7 cellular contexts compared by ENCODE assay signal in genomic region chrX:53421772-53422090, GRCh38. TPM values are rescaled to one million over a fixed set of nuclear protein-coding genes. Genes with fewer than 3 reads are reported as not detected.
DNase-seq lines count a peak whose midpoint lies in the region; ATAC-seq and TF ChIP-seq lines count a peak whose summit lies in the region.

No MANE protein-coding gene starts in this region.

- TF ChIP-seq POLR2A in HCT116 (IDR thresholded peaks at IDR 0.05; ENCODE audit: borderline replicate concordance, extremely low read depth, insufficient read depth, insufficient read length), result no peak

- H3K4me3 ChIP-seq in HCT116 (replicated peaks in 1 of 2; ENCODE audit: low read depth in 1 of 2, low read length in 2 of 2) (peak overlapping the region; percentile 73 to 85), ectodermal cell (ENCODE audit: insufficient read depth, low read depth, low read length) (peak overlapping the region; percentile 78)

- no peaks in the 10 kb centered on the region for H3K9me2 ChIP-seq in HCT116 (ENCODE audit: insufficient read depth)

- H3K79me2 ChIP-seq in HCT116 (ENCODE audit: insufficient read depth, low read length), result peaks cover 52% of the 10 kb centered on the region

- H3K4me3 Mint-ChIP-seq in nephron, result peak overlapping the region; percentile 91 to 97 (median 93)

- intact Hi-C loops in HCT116 (cut with micrococcal nuclease), result no loop called here

- DNase-seq in HCT116 (ENCODE audit: low read depth, low spot score) (no peak), NCI-H226 (peak; percentile 7), NAMALWA (ENCODE audit: low spot score) (no peak), KBM-7 (no peak)

- no peaks in the 10 kb centered on the region for H3K27me3 ChIP-seq in HCT116 (ENCODE audit: insufficient read depth, low read length)
- no peaks in the 10 kb centered on the region for H3K27me3 ChIP-seq in ectodermal cell (ENCODE audit: control insufficient read depth, insufficient read depth, low read length, poor library complexity, severe bottlenecking)

- H4K20me1 ChIP-seq in HCT116 (ENCODE audit: insufficient read depth), result no peaks in the 10 kb centered on the region

- peak overlapping the region; percentile 92 to 97 (median 96) for H3K27ac Mint-ChIP-seq in nephron

- TF ChIP-seq RAD21 in HCT116 (IDR thresholded peaks at IDR 0.05; ENCODE audit: low read depth), result no peak

- POLR2A ChIA-PET in HCT116 (lab: Charles Lee), result interaction anchor here (1.0 to 1.9 kb wide), 6 partner anchors 9 to 262 kb away, joined by 3 to 11 read pairs (median 4); no protein-coding TSS in a partner anchor

- H3K4me2 ChIP-seq in HCT116 (ENCODE audit: low read length), result peak overlapping the region; percentile 87

- TF ChIP-seq CTCF in HCT116 (IDR thresholded peaks at IDR 0.05 in 2 of 3, conservative IDR thresholded peaks at IDR 0.05 in 1 of 3; ENCODE audit: borderline replicate concordance in 1 of 3, insufficient read depth in 1 of 3, low read depth in 2 of 3, low read length in 2 of 3) (no peak), nephron (IDR thresholded peaks at IDR 0.05; ENCODE audit: unreplicated experiment in 3 of 3) (no peak)

- H3K4me1 Mint-ChIP-seq in nephron, result peaks cover 11% of the 10 kb centered on the region

- H3K9me3 Mint-ChIP-seq in nephron, result peaks cover 16% of the 10 kb centered on the region

- H2AFZ ChIP-seq in HCT116 (ENCODE audit: low read depth, low read length, poor library complexity, severe bottlenecking), result no peak overlapping the region

- peaks cover 8% of the 10 kb centered on the region for H3K36me3 Mint-ChIP-seq in nephron (ENCODE audit: low read depth)

- H3K36me3 ChIP-seq in HCT116 (ENCODE audit: control insufficient read depth in 1 of 2, insufficient read depth in 2 of 2, low read length in 2 of 2) (no peaks in the 10 kb centered on the region), ectodermal cell (ENCODE audit: control insufficient read depth, insufficient read depth, low read length) (no peaks in the 10 kb centered on the region)

- WGBS in ectodermal cell, 2 experiments, result 0 to 1% methylated on average over 15 of the region's 15 CpGs

- peak overlapping the region; percentile 89 for H3K9ac ChIP-seq in HCT116 (ENCODE audit: low read length)

- in situ Hi-C loops in KBM-7 (cut with MboI; ENCODE audit: low pct_unique_long_range_greater_than_20kb, low sequenced_read_pairs), result no loop called here

- RAD21 ChIA-PET in HCT116 (lab: Charles Lee; ENCODE audit: low non-redundant PET in 1 of 2, low total read pairs in 2 of 2, uncharacterized antibody in 2 of 2, unreplicated experiment in 2 of 2), result no interaction called here

- ATAC-seq in GM18858 (IDR thresholded peaks at IDR 0.05; ENCODE audit: unreplicated experiment), result peak; percentile 9
- ATAC-seq in HCT116, result peak; percentile 21

- CTCF ChIA-PET in HCT116 (lab: Charles Lee), result interaction anchor here (0.8 to 1.8 kb wide), 3 partner anchors 8 to 109 kb away, joined by 3 to 5 read pairs (median 4); no protein-coding TSS in a partner anchor

- no peaks in the 10 kb centered on the region for H3K9me3 ChIP-seq in HCT116 (ENCODE audit: control insufficient read depth in 1 of 2, insufficient read depth in 1 of 2, low read depth in 1 of 2, low read length in 2 of 2)
- no peaks in the 10 kb centered on the region for H3K9me3 ChIP-seq in ectodermal cell (ENCODE audit: control insufficient read depth, low read length)

- H3K27ac ChIP-seq in HCT116 (ENCODE audit: low read depth, low read length) (peak overlapping the region; percentile 92), ectodermal cell (ENCODE audit: insufficient read depth, low read depth, low read length, poor library complexity, severe bottlenecking) (peak overlapping the region; percentile 89)

- BruUV-seq in HCT116 (replicated peaks; lab: Mats Ljungman, UMichigan), result no TSS peak

- H3K27me3 Mint-ChIP-seq in nephron (ENCODE audit: low read depth), result no peaks in the 10 kb centered on the region

- H3K4me1 ChIP-seq in HCT116 (ENCODE audit: control insufficient read depth in 1 of 2, insufficient read depth in 2 of 2, low read length in 2 of 2) (peaks cover 8 to 17% of the 10 kb centered on the region in 2 experiments), ectodermal cell (ENCODE audit: control insufficient read depth, insufficient read depth, low read length) (peaks cover 4% of the 10 kb centered on the region)

TF ChIP-seq in HCT116, 20 proteins besides CTCF, POLR2A, EP300 and RAD21:
- no peak for TF ChIP-seq ATF3 (IDR thresholded peaks at IDR 0.05)
- no peak for TF ChIP-seq CBX3 (IDR thresholded peaks at IDR 0.05; ENCODE audit: low read depth)

RNA-seq across cellular contexts. Expression of gene SMC1A, which starts 0.7 kb away (rescaled TPM):
- 88.3 TPM for total RNA-seq in HCT116 (2021; ENCODE audit: unreplicated experiment)
- 37.2 and 48.0 TPM in 2 replicates for polyA plus RNA-seq in HCT116 (2012)
- 113 TPM for polyA plus RNA-seq in ectodermal cell (2013, experiment 1 of 4)
- 127 TPM for polyA plus RNA-seq in ectodermal cell (2013, experiment 2 of 4)
- polyA plus RNA-seq in ectodermal cell (2013, experiment 3 of 4), result 85.8 TPM
- 98.0 TPM for polyA plus RNA-seq in ectodermal cell (2013, experiment 4 of 4)

RNA-seq across cellular contexts. Expression of gene RIBC1, which starts 0.9 kb away (rescaled TPM):
- total RNA-seq in HCT116 (2021; ENCODE audit: unreplicated experiment), result 0.61 TPM
- polyA plus RNA-seq in HCT116 (2012), result 0.54 and 0.91 TPM in 2 replicates
- polyA plus RNA-seq in ectodermal cell (2013, experiment 1 of 4), result 2.1 TPM
- 1.3 TPM for polyA plus RNA-seq in ectodermal cell (2013, experiment 2 of 4)
- polyA plus RNA-seq in ectodermal cell (2013, experiment 3 of 4), result 1.6 TPM
- 2.3 TPM for polyA plus RNA-seq in ectodermal cell (2013, experiment 4 of 4)

RNA-seq across cellular contexts. Expression of gene HSD17B10, which starts 12.4 kb away (rescaled TPM):
- total RNA-seq in HCT116 (2021; ENCODE audit: unreplicated experiment), result 94.4 TPM
- polyA plus RNA-seq in HCT116 (2012), result 112 and 116 TPM in 2 replicates
- polyA plus RNA-seq in ectodermal cell (2013, experiment 1 of 4), result 106 TPM
- 95.0 TPM for polyA plus RNA-seq in ectodermal cell (2013, experiment 2 of 4)
- 89.7 TPM for polyA plus RNA-seq in ectodermal cell (2013, experiment 3 of 4)
- 95.2 TPM for polyA plus RNA-seq in ectodermal cell (2013, experiment 4 of 4)
